ENCODE assay signal across 15 cellular contexts in the genomic region with DNA sequence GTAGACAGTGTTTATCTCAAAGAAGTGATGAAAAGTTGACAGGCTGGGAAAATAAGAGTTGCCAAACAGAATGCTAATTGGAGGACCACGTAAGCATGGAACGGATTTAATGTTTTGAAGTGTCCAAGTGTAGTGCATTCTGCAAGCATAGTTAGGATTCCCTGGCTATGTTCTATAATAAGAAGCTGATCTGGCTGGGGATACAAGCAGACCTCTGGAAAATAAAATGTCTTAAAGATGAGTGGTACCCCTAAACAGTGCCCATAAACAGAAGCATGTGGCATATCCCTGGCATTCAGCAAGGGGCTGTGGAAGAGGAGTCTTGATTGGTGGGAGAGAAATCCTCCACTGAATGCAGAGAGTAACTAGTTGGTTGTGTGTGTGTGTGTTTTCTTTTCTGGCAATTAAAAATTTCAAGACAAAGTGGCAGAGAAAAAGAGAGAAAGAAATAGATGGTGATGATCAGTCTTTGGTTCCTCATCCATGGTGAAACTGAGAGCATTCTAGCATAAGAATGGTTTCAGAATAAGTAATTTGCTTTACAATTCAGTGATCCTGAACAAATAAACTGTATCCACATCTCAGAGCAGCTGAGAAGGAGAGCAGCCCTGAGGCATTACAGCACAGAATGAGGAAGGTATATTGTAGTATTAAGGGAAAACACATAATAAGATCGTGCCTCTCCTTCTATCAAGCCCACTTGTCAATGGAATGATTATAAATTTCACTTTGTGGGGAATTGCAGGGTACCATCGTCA. TPM values are rescaled to one million over a fixed set of nuclear protein-coding genes. Genes with fewer than 3 reads are reported as not detected.
DNase-seq lines count a peak whose midpoint lies in the region; ATAC-seq, FAIRE-seq and TF ChIP-seq lines count a peak whose summit lies in the region.
"Had no signal": no experiment of that assay in that cellular context is flagged by ENCODE, and none has a peak within 500 bp of the region (broad histone marks: within the 10 kb centered on the region; RNA-seq: fewer than 3 reads in every experiment).

No MANE protein-coding gene starts in this region.

- H3K36me3 Mint-ChIP-seq in GM23338 (ENCODE audit: low read depth), result no peaks in the 10 kb centered on the region
- H3K36me3 Mint-ChIP-seq: activated naive CD4-positive, alpha-beta T cell treated with anti-CD3 and anti-CD28 coated beads, Interleukin-2, amount 50 U/mL, for 24 hours had no signal

- H2AFZ ChIP-seq in GM23338, result no peak overlapping the region
- H2AFZ ChIP-seq in GM12878 (ENCODE audit: control insufficient read depth, low read depth, low read length), result no peak overlapping the region

- H3K4me2 ChIP-seq in GM23338, result peak overlapping the region; percentile 61
- H3K4me2 ChIP-seq in GM12878 (ENCODE audit: control insufficient read depth, insufficient read depth), result no peak overlapping the region

- in situ Hi-C loops in GM12878 (cut with MboI), result no loop called here

- intact Hi-C loops in GM12878 (cut with micrococcal nuclease; ENCODE audit: unreplicated experiment) (no loop called here), ascending aorta (cut with DNase I) (no loop called here)

- CTCF ChIA-PET in GM12878 (lab: Yijun Ruan, JAX), result interaction anchor here (0.7 kb wide), 1 partner anchor 1446 kb away, joined by 3 read pairs; no protein-coding TSS in a partner anchor

- no peak for FAIRE-seq in GM12878 (lab: Jason Lieb, UNC)

- DNase-seq in GM23338 (ENCODE audit: low spot score) (no peak), GM12878 (ENCODE audit: low read depth, low spot score) (no peak), ascending aorta (ENCODE audit: low spot score in 2 of 2) (no peak), SHP77 treated with DMSO at 0.1 percent for 48 hours (lab: John Stamatoyannopoulos, UW) (no peak), GF-D8 (lab: John Stamatoyannopoulos, UW) (no peak), WERI-Rb-1 (no peak)
- DNase-seq: central memory CD4-positive, alpha-beta T cell; NCI-H2081 treated with DMSO at 0.1 percent for 48 hours; nephron progenitor cell had no signal

- H3K79me2 ChIP-seq in GM23338 (replicated peaks; ENCODE audit: insufficient read depth) (no peaks in the 10 kb centered on the region), GM12878 (ENCODE audit: control insufficient read depth, insufficient read depth, low read length) (no peaks in the 10 kb centered on the region)

- TF ChIP-seq POLR2A in GM12878 (IDR thresholded peaks at IDR 0.05; ENCODE audit: low read depth, low read length), result no peak

- no peak overlapping the region for H3K4me3 Mint-ChIP-seq in GM23338
- H3K4me3 Mint-ChIP-seq: activated naive CD4-positive, alpha-beta T cell treated with anti-CD3 and anti-CD28 coated beads, Interleukin-2, amount 50 U/mL, for 24 hours; nephron progenitor cell had no signal

- no peak for TF ChIP-seq RAD21 in GM12878 (IDR thresholded peaks at IDR 0.05; ENCODE audit: insufficient read depth, low read depth, low read length)

- H3K4me1 ChIP-seq in GM23338 (ENCODE audit: insufficient read depth) (peaks cover 20% of the 10 kb centered on the region), GM12878 (ENCODE audit: control insufficient read depth, insufficient read depth, low read length) (no peaks in the 10 kb centered on the region), ascending aorta (no peaks in the 10 kb centered on the region)
- H3K4me1 ChIP-seq: suprapubic skin had no signal

- H3K36me3 ChIP-seq in GM23338 (ENCODE audit: insufficient read depth) (no peaks in the 10 kb centered on the region), GM12878 (ENCODE audit: control insufficient read depth in 2 of 2, insufficient read depth in 2 of 2, low read length in 1 of 2) (no peaks in the 10 kb centered on the region), ascending aorta (no peaks in the 10 kb centered on the region), WERI-Rb-1 (no peaks in the 10 kb centered on the region)
- H3K36me3 ChIP-seq: suprapubic skin had no signal

- H4K20me1 ChIP-seq in GM23338 (replicated peaks; ENCODE audit: insufficient read depth), result no peaks in the 10 kb centered on the region
- no peaks in the 10 kb centered on the region for H4K20me1 ChIP-seq in GM12878 (ENCODE audit: control insufficient read depth, insufficient read depth)

- no peaks in the 10 kb centered on the region for H3K27me3 Mint-ChIP-seq in GM23338 (ENCODE audit: insufficient read depth, low read depth, poor library complexity)
- H3K27me3 Mint-ChIP-seq: activated naive CD4-positive, alpha-beta T cell treated with anti-CD3 and anti-CD28 coated beads, Interleukin-2, amount 50 U/mL, for 24 hours had no signal

- ATAC-seq in GM18868 (IDR thresholded peaks at IDR 0.05; ENCODE audit: unreplicated experiment) (peak; percentile 99), GM23338 (peak; percentile 63), HG03139 (IDR thresholded peaks at IDR 0.05; ENCODE audit: unreplicated experiment) (peak; percentile 96), GM12878 (peak; percentile 97)

- H3K4me3 ChIP-seq in GM23338, result 0 out of 2 replicates have a peak overlapping the region, but pooled peaks have one; percentile 6
- H3K4me3 ChIP-seq in GM12878, result no peak overlapping the region
- H3K4me3 ChIP-seq in ascending aorta, result no peak overlapping the region
- no peak overlapping the region for H3K4me3 ChIP-seq in WERI-Rb-1 (ENCODE audit: low read depth, low read length)
- H3K4me3 ChIP-seq: SK-N-MC, suprapubic skin had no signal

- H3K9me3 ChIP-seq in GM12878 (replicated peaks; ENCODE audit: control insufficient read depth, insufficient read depth, low read length) (no peaks in the 10 kb centered on the region), ascending aorta (no peaks in the 10 kb centered on the region), WERI-Rb-1 (ENCODE audit: severe bottlenecking) (no peaks in the 10 kb centered on the region)
- H3K9me3 ChIP-seq: suprapubic skin had no signal

- WGBS in GM12878 (ENCODE audit: insufficient coverage, insufficient replicate concordance, low lambda C conversion rate, missing lambda C conversion rate), result 21% methylated on average over 4 of the region's 4 CpGs

- no peak overlapping the region for H3K27ac Mint-ChIP-seq in GM23338
- H3K27ac Mint-ChIP-seq: activated naive CD4-positive, alpha-beta T cell treated with anti-CD3 and anti-CD28 coated beads, Interleukin-2, amount 50 U/mL, for 24 hours; nephron progenitor cell had no signal

- no peaks in the 10 kb centered on the region for H3K27me3 ChIP-seq in GM23338 (ENCODE audit: insufficient read depth)
- H3K27me3 ChIP-seq in GM12878 (replicated peaks in 1 of 2; ENCODE audit: control insufficient read depth in 2 of 2, insufficient read depth in 2 of 2, low read length in 1 of 2), result no peaks in the 10 kb centered on the region
- H3K27me3 ChIP-seq in ascending aorta, result no peaks in the 10 kb centered on the region
- H3K27me3 ChIP-seq in WERI-Rb-1 (ENCODE audit: insufficient read depth, low read depth, severe bottlenecking), result no peaks in the 10 kb centered on the region
- H3K27me3 ChIP-seq: suprapubic skin had no signal

- POLR2A ChIA-PET in GM12878 (lab: Charles Lee), result no interaction called here

- TF ChIP-seq CTCF in GM23338 (conservative IDR thresholded peaks at IDR 0.05; ENCODE audit: low read depth in 2 of 2), result no peak
- no peak for TF ChIP-seq CTCF in GM12878 (IDR thresholded peaks at IDR 0.05 in 2 of 3, conservative IDR thresholded peaks at IDR 0.05 in 1 of 3; ENCODE audit: control insufficient read depth in 2 of 3, extremely low read depth in 1 of 3, insufficient read depth in 1 of 3, low read depth in 3 of 3, low read length in 3 of 3)
- no peak for TF ChIP-seq CTCF in ascending aorta (IDR thresholded peaks at IDR 0.05)
- no peak for TF ChIP-seq CTCF in WERI-Rb-1 (IDR thresholded peaks at IDR 0.05; ENCODE audit: low read depth, low read length)

- no peaks in the 10 kb centered on the region for H3K9me2 ChIP-seq in GM23338 (ENCODE audit: insufficient read depth)

- peaks cover 17% of the 10 kb centered on the region for H3K4me1 Mint-ChIP-seq in GM23338
- H3K4me1 Mint-ChIP-seq: activated naive CD4-positive, alpha-beta T cell treated with anti-CD3 and anti-CD28 coated beads, Interleukin-2, amount 50 U/mL, for 24 hours; nephron progenitor cell had no signal

- SMC1A ChIA-PET in GM12878 (lab: Charles Lee; ENCODE audit: uncharacterized antibody, unreplicated experiment), result interaction anchor here (0.6 kb wide), 1 partner anchor 1079 kb away, joined by 3 read pairs; no protein-coding TSS in a partner anchor

- TF ChIP-seq EP300 in GM12878 (IDR thresholded peaks at IDR 0.05; ENCODE audit: borderline replicate concordance in 1 of 2, control insufficient read depth in 1 of 2, low read depth in 2 of 2, low read length in 2 of 2), result no peak

- no peak overlapping the region for H3K9ac ChIP-seq in GM12878 (ENCODE audit: control insufficient read depth, insufficient read depth, low read length)

- H3K9me3 Mint-ChIP-seq in GM23338, result no peaks in the 10 kb centered on the region
- H3K9me3 Mint-ChIP-seq: nephron progenitor cell had no signal

- no TSS peak for BruUV-seq in GM12878 (replicated peaks; lab: Mats Ljungman, UMichigan)

- 0 out of 2 replicates have a peak overlapping the region, but pooled peaks have one; percentile 18 for H3K27ac ChIP-seq in GM23338 (ENCODE audit: low read depth)
- no peak overlapping the region for H3K27ac ChIP-seq in GM12878 (ENCODE audit: control insufficient read depth, insufficient read depth)
- no peak overlapping the region for H3K27ac ChIP-seq in ascending aorta
- H3K27ac ChIP-seq in WERI-Rb-1, result no peak overlapping the region
- H3K27ac ChIP-seq: SK-N-MC, suprapubic skin had no signal

- no peaks in the 10 kb centered on the region for H3F3A ChIP-seq in GM23338 (replicated peaks; ENCODE audit: low read depth)

- RAD21 ChIA-PET in GM12878 (lab: Charles Lee; ENCODE audit: unreplicated experiment), result no interaction called here

TF ChIP-seq in GM12878, 131 proteins besides CTCF, POLR2A, EP300 and RAD21 (continues in another document):
- peak in 1 of 2 experiments; percentile 15; a peak in 1 of 4 replicates for TF ChIP-seq IKZF2 (IDR thresholded peaks at IDR 0.05)

RNA-seq across cellular contexts. Expression of a gene that starts 17.2 kb away (rescaled TPM):
- total RNA-seq in GM23338 (2014; rRNA removed; shearing (Covaris generic)), result 2.6 and 9.2 TPM in 2 replicates
- polyA plus RNA-seq in GM23338 (2016; fragmentation: Nextera tagmentation; extraction: Ambion mirVana), result 2.0 and 3.8 TPM in 2 replicates
- not detected in 2 replicates for total RNA-seq in GM12878 (2013; cell fraction: nucleolus; rRNA removed)
- not detected in 2 replicates for total RNA-seq in GM12878 (2014; rRNA removed)
- total RNA-seq in GM12878 (2014; rRNA removed; fragmentation: Illumina TruSeq; extraction: Trizol), result not detected in 2 replicates
- not detected in 2 replicates for total RNA-seq in GM12878 (2021)
- not detected for polyA plus RNA-seq in GM12878 (2011; ENCODE audit: low read depth)
- polyA plus RNA-seq in GM12878 (2011; rRNA removed), result not detected in 2 replicates
- polyA plus RNA-seq in GM12878 (2011; cell fraction: cytosol; rRNA removed), result not detected in 2 replicates
- not detected in 2 replicates for polyA plus RNA-seq in GM12878 (2011; cell fraction: nucleus; rRNA removed)
- not detected in 2 replicates for polyA plus RNA-seq in GM12878 (2012)
- polyA plus RNA-seq in GM12878 (2014; fragmentation: Illumina TruSeq; extraction: Trizol), result not detected in 2 replicates
- polyA plus RNA-seq in GM12878 (2014; fragmentation: Nextera tagmentation; extraction: Ambion mirVana), result not detected
- polyA plus RNA-seq in GM12878 (2014; rRNA removed), result not detected in 2 replicates
- polyA plus RNA-seq in GM12878 (2016; fragmentation: Nextera tagmentation; extraction: Ambion mirVana), result not detected
- polyA minus RNA-seq in GM12878 (2011; rRNA and poly(A)+ RNA removed), result not detected in 2 replicates
- not detected in 2 replicates for polyA minus RNA-seq in GM12878 (2011; cell fraction: cytosol; rRNA and poly(A)+ RNA removed)
- polyA minus RNA-seq in GM12878 (2011; cell fraction: nucleus; rRNA and poly(A)+ RNA removed), result not detected in 2 replicates
- 0.11 TPM for total RNA-seq in ascending aorta
- polyA plus RNA-seq: liver had no signal
